32 cellular contexts compared by ENCODE assay signal in the genomic region with DNA sequence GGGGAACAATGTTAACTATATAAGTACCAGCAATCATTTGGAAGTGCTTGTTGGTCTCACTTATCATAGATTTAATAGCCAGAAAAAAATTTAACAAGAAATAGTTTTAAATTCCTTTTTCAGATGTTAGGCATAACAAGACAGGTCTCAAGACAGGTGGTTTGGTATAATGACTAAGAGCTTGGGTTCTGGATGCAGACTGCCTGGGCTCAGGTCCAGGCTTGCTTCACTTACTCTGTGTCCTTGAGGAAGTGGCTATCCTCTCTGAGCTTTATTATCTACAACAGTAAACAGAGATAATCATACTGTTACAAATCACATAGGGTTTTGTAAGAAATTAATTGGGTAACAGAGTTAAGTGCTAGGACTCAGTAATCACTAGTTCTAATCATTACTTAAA.
"Had no signal": no experiment of that assay in that cellular context is flagged by ENCODE, and none has a peak within 500 bp of the region (broad histone marks: within the 10 kb centered on the region; RNA-seq: fewer than 3 reads in every experiment).

No MANE protein-coding gene starts in this region.

- ATAC-seq: activated CD8-positive, alpha-beta memory T cell treated with anti-CD3 and anti-CD28 coated beads, Interleukin-2, amount 10 ng/mL, durations not matched to agents 7 days and 5 days; body of pancreas had no signal

- H3K27me3 Mint-ChIP-seq: activated CD4-positive, alpha-beta memory T cell treated with anti-CD3 and anti-CD28 coated beads, Interleukin-2, amount 10 ng/mL, durations not matched to agents 7 days and 5 days; activated CD8-positive, alpha-beta memory T cell treated with anti-CD3 and anti-CD28 coated beads, Interleukin-2, amount 10 ng/mL, durations not matched to agents 7 days and 5 days; activated naive CD8-positive, alpha-beta T cell treated with anti-CD3 and anti-CD28 coated beads for 36 hours had no signal

- H3K4me1 Mint-ChIP-seq: activated CD4-positive, alpha-beta memory T cell treated with anti-CD3 and anti-CD28 coated beads, Interleukin-2, amount 10 ng/mL, durations not matched to agents 7 days and 5 days; activated CD8-positive, alpha-beta memory T cell treated with anti-CD3 and anti-CD28 coated beads, Interleukin-2, amount 10 ng/mL, durations not matched to agents 7 days and 5 days; activated naive CD8-positive, alpha-beta T cell treated with anti-CD3 and anti-CD28 coated beads for 36 hours had no signal

- H3K27me3 ChIP-seq: body of pancreas, MG63, SJCRH30 had no signal

- DNase-seq: activated CD4-positive, alpha-beta memory T cell treated with anti-CD3 and anti-CD28 coated beads, Interleukin-2, amount 10 ng/mL, durations not matched to agents 7 days and 5 days; activated CD4-positive, alpha-beta T cell treated with anti-CD3 and anti-CD28 coated beads for 1 hour; activated CD4-positive, alpha-beta T cell treated with anti-CD3 and anti-CD28 coated beads for 48 hours; activated CD4-positive, CD25-positive, alpha-beta regulatory T cell; activated CD8-positive, alpha-beta memory T cell treated with anti-CD3 and anti-CD28 coated beads for 24 hours; activated CD8-positive, alpha-beta memory T cell treated with anti-CD3 and anti-CD28 coated beads, Interleukin-2, amount 10 ng/mL, durations not matched to agents 7 days and 5 days; activated CD8-positive, alpha-beta memory T cell treated with anti-CD3 and anti-CD28 coated beads, Interleukin-2, amount 50 U/mL, for 48 hours; activated effector memory CD4-positive, alpha-beta T cell treated with anti-CD3 and anti-CD28 coated beads, Interleukin-2, amount 50 U/mL, for 16 hours; activated naive CD4-positive, alpha-beta T cell; activated naive CD4-positive, alpha-beta T cell treated with anti-CD3 and anti-CD28 coated beads, Interleukin-2, amount 50 U/mL, for 16 hours; activated naive CD8-positive, alpha-beta T cell treated with anti-CD3 and anti-CD28 coated beads for 36 hours; activated T-cell treated with anti-CD3 and anti-CD28 coated beads, Interleukin-2, amount 50 U/mL, for 48 hours; body of pancreas; central memory CD4-positive, alpha-beta T cell; Karpas-422; KBM-7; MG63; MV-4-11; NCI-H1092; NCI-H1436 treated with DMSO at 0.1 percent for 48 hours; NCI-H1694 treated with DMSO at 0.1 percent for 48 hours; NCI-H2029; NCI-H510A; NCI-H526; NCI-H748 treated with DMSO at 0.1 percent for 48 hours; NK-92 treated with Interleukin-12 subunit alpha and Interleukin-12 subunit beta, amount 100 ng/mL, for 24 hours; PC-9; SHP77; SJCRH30; T1000; WERI-Rb-1 had no signal

- H3K4me1 ChIP-seq: body of pancreas, SJCRH30 had no signal

- H3K4me3 ChIP-seq: body of pancreas, MG63, PC-9, SJCRH30, SK-N-MC had no signal

- H3K9me3 ChIP-seq: body of pancreas, MG63, SJCRH30 had no signal

- H3K36me3 ChIP-seq: MG63, SJCRH30, WERI-Rb-1 had no signal

- H3K36me3 Mint-ChIP-seq: activated CD8-positive, alpha-beta memory T cell treated with anti-CD3 and anti-CD28 coated beads, Interleukin-2, amount 10 ng/mL, durations not matched to agents 7 days and 5 days; activated naive CD8-positive, alpha-beta T cell treated with anti-CD3 and anti-CD28 coated beads for 36 hours had no signal

- H3K27ac Mint-ChIP-seq: activated CD4-positive, alpha-beta memory T cell treated with anti-CD3 and anti-CD28 coated beads, Interleukin-2, amount 10 ng/mL, durations not matched to agents 7 days and 5 days; activated CD8-positive, alpha-beta memory T cell treated with anti-CD3 and anti-CD28 coated beads, Interleukin-2, amount 10 ng/mL, durations not matched to agents 7 days and 5 days; activated naive CD8-positive, alpha-beta T cell treated with anti-CD3 and anti-CD28 coated beads for 36 hours had no signal

- H3K27ac ChIP-seq: body of pancreas, PC-9, SJCRH30, SK-N-MC, WERI-Rb-1 had no signal

- H3K4me2 ChIP-seq: PC-9 had no signal

- H2AFZ ChIP-seq: PC-9 had no signal

- H3K4me3 Mint-ChIP-seq: activated CD4-positive, alpha-beta memory T cell treated with anti-CD3 and anti-CD28 coated beads, Interleukin-2, amount 10 ng/mL, durations not matched to agents 7 days and 5 days; activated CD8-positive, alpha-beta memory T cell treated with anti-CD3 and anti-CD28 coated beads, Interleukin-2, amount 10 ng/mL, durations not matched to agents 7 days and 5 days; activated naive CD8-positive, alpha-beta T cell treated with anti-CD3 and anti-CD28 coated beads for 36 hours had no signal
